Comparison of ENCODE assay signal across 32 cellular contexts in genomic region chr17:8103549-8103948, GRCh38. TPM values are rescaled to one million over a fixed set of nuclear protein-coding genes. Genes with fewer than 3 reads are reported as not detected.
DNase-seq lines count a peak whose midpoint lies in the region; ATAC-seq and TF ChIP-seq lines count a peak whose summit lies in the region.
"Had no signal": no experiment of that assay in that cellular context is flagged by ENCODE, and none has a peak within 500 bp of the region (broad histone marks: within the 10 kb centered on the region; RNA-seq: fewer than 3 reads in every experiment).

No MANE protein-coding gene starts in this region.

- H3K27ac Mint-ChIP-seq in MCF 10A (ENCODE audit: low read depth, unreplicated experiment) (peak overlapping the region; percentile 78), osteocyte (ENCODE audit: unreplicated experiment) (no peak overlapping the region)
- H3K27ac Mint-ChIP-seq in CD4-positive, alpha-beta T cell = no peak overlapping the region
- H3K27ac Mint-ChIP-seq: activated CD4-positive, alpha-beta memory T cell treated with anti-CD3 and anti-CD28 coated beads for 36 hours; activated naive CD4-positive, alpha-beta T cell treated with anti-CD3 and anti-CD28 coated beads, Interleukin-2, amount 50 U/mL, for 24 hours; activated T-helper 2 cell treated with anti-CD3 and anti-CD28 coated beads, Interferon-gamma antibody, Interleukin-2, Interleukin-4, amounts not matched to agents 10 μg/mL and 5 μg/mL and 100 μg/mL, durations not matched to agents 14 hours and 24 hours and 36 hours; HFFc6; natural killer cell treated with Interleukin-12 subunit alpha and Interleukin-12 subunit beta and Interleukin-15 and Interleukin-18, amount 100 ng/mL, for 72 hours; T-helper 17 cell; type B pancreatic cell had no signal

- H3K27me3 Mint-ChIP-seq in MCF 10A (ENCODE audit: insufficient read depth, unreplicated experiment) (no peaks in the 10 kb centered on the region), osteocyte (ENCODE audit: unreplicated experiment) (peaks cover 15% of the 10 kb centered on the region)
- no peaks in the 10 kb centered on the region for H3K27me3 Mint-ChIP-seq in CD4-positive, alpha-beta T cell
- H3K27me3 Mint-ChIP-seq: activated CD4-positive, alpha-beta memory T cell treated with anti-CD3 and anti-CD28 coated beads for 36 hours; activated naive CD4-positive, alpha-beta T cell treated with anti-CD3 and anti-CD28 coated beads, Interleukin-2, amount 50 U/mL, for 24 hours had no signal

- H3K36me3 Mint-ChIP-seq in MCF 10A (ENCODE audit: insufficient read depth, unreplicated experiment) = no peaks in the 10 kb centered on the region
- H3K36me3 Mint-ChIP-seq in CD4-positive, alpha-beta T cell (ENCODE audit: low read depth) = no peaks in the 10 kb centered on the region
- no peaks in the 10 kb centered on the region for H3K36me3 Mint-ChIP-seq in osteocyte (ENCODE audit: unreplicated experiment)
- H3K36me3 Mint-ChIP-seq: activated CD4-positive, alpha-beta memory T cell treated with anti-CD3 and anti-CD28 coated beads for 36 hours; activated naive CD4-positive, alpha-beta T cell treated with anti-CD3 and anti-CD28 coated beads, Interleukin-2, amount 50 U/mL, for 24 hours; CD14-positive monocyte; natural killer cell treated with Interleukin-12 subunit alpha and Interleukin-12 subunit beta and Interleukin-15 and Interleukin-18, amount 100 ng/mL, for 72 hours; type B pancreatic cell had no signal

- ATAC-seq in mucosa of descending colon = peak; percentile 78
- no peak for ATAC-seq in CD4-positive, alpha-beta T cell (ENCODE audit: poor library complexity)
- ATAC-seq: GM12878; HepG2; natural killer cell treated with Interleukin-12 subunit alpha and Interleukin-12 subunit beta and Interleukin-15 and Interleukin-18, amount 100 ng/mL, for 72 hours; T-helper 17 cell had no signal

- no TSS peak for BruUV-seq in MCF 10A (replicated peaks; lab: Mats Ljungman, UMichigan)

- POLR2A ChIA-PET in MCF 10A (lab: Yijun Ruan, JAX) = interaction anchor here (1.3 to 3.4 kb wide), 2 partner anchors 10 to 16 kb away, joined by 3 to 17 read pairs; no protein-coding TSS in a partner anchor
- POLR2A ChIA-PET in CD4-positive, alpha-beta T cell (lab: Charles Lee) = interaction anchor here (1.4 to 1.5 kb wide), 2 partner anchors 15 to 84 kb away, joined by 3 read pairs; no protein-coding TSS in a partner anchor

- TF ChIP-seq CTCF in MCF 10A (IDR thresholded peaks at IDR 0.05; ENCODE audit: unreplicated experiment) (no peak), breast epithelium (IDR thresholded peaks at IDR 0.05) (no peak), epithelial cell of esophagus (IDR thresholded peaks at IDR 0.05; ENCODE audit: insufficient read depth, low read depth, low read length, missing control alignments) (no peak), mucosa of descending colon (IDR thresholded peaks at IDR 0.05) (no peak), osteocyte (IDR thresholded peaks at IDR 0.05) (no peak)
- no peak for TF ChIP-seq CTCF in CD4-positive, alpha-beta T cell (IDR thresholded peaks at IDR 0.05)

- TF ChIP-seq POLR2A in breast epithelium (IDR thresholded peaks at IDR 0.05) = no peak

- H3K27ac ChIP-seq in breast epithelium = no peak overlapping the region
- no peak overlapping the region for H3K27ac ChIP-seq in CD4-positive, alpha-beta T cell (ENCODE audit: low read depth, low read length)
- H3K27ac ChIP-seq: 22Rv1, ovary, right atrium auricular region, spleen had no signal

- H3K4me3 Mint-ChIP-seq in MCF 10A (ENCODE audit: unreplicated experiment) (peak overlapping the region; percentile 32), osteocyte (ENCODE audit: unreplicated experiment) (no peak overlapping the region)
- H3K4me3 Mint-ChIP-seq in CD4-positive, alpha-beta T cell = no peak overlapping the region
- H3K4me3 Mint-ChIP-seq: activated CD4-positive, alpha-beta memory T cell treated with anti-CD3 and anti-CD28 coated beads for 36 hours; activated naive CD4-positive, alpha-beta T cell treated with anti-CD3 and anti-CD28 coated beads, Interleukin-2, amount 50 U/mL, for 24 hours; CD14-positive monocyte; HFFc6; natural killer cell treated with Interleukin-12 subunit alpha and Interleukin-12 subunit beta and Interleukin-15 and Interleukin-18, amount 100 ng/mL, for 72 hours; T-helper 17 cell; type B pancreatic cell had no signal

- no peaks in the 10 kb centered on the region for H3K27me3 ChIP-seq in breast epithelium
- H3K27me3 ChIP-seq in CD4-positive, alpha-beta T cell (ENCODE audit: control insufficient read depth, insufficient read depth, low read length) = no peaks in the 10 kb centered on the region
- H3K27me3 ChIP-seq: ovary, right atrium auricular region had no signal

- intact Hi-C loops in MCF 10A (cut with micrococcal nuclease) (no loop called here), breast epithelium (cut with DNase I; ENCODE audit: low total_unique reads) (no loop called here), mucosa of descending colon (cut with DNase I, micrococcal nuclease) (no loop called here)
- intact Hi-C loops in CD4-positive, alpha-beta T cell (cut with DNase I, micrococcal nuclease) = no loop called here

- peaks cover 6% of the 10 kb centered on the region for H3K9me3 Mint-ChIP-seq in MCF 10A (ENCODE audit: unreplicated experiment)
- no peaks in the 10 kb centered on the region for H3K9me3 Mint-ChIP-seq in CD4-positive, alpha-beta T cell
- no peaks in the 10 kb centered on the region for H3K9me3 Mint-ChIP-seq in osteocyte (ENCODE audit: unreplicated experiment)
- H3K9me3 Mint-ChIP-seq: activated CD4-positive, alpha-beta memory T cell treated with anti-CD3 and anti-CD28 coated beads for 36 hours; activated naive CD4-positive, alpha-beta T cell treated with anti-CD3 and anti-CD28 coated beads, Interleukin-2, amount 50 U/mL, for 24 hours; activated T-helper 2 cell treated with anti-CD3 and anti-CD28 coated beads, Interferon-gamma antibody, Interleukin-2, Interleukin-4, amounts not matched to agents 10 μg/mL and 5 μg/mL and 100 μg/mL, durations not matched to agents 14 hours and 24 hours and 36 hours; CD14-positive monocyte; HFFc6; natural killer cell treated with Interleukin-12 subunit alpha and Interleukin-12 subunit beta and Interleukin-15 and Interleukin-18, amount 100 ng/mL, for 72 hours; type B pancreatic cell had no signal

- DNase-seq in MCF 10A (ENCODE audit: unreplicated experiment) (peak; percentile 81), breast epithelium (ENCODE audit: low spot score in 2 of 2) (no peak), epithelial cell of esophagus (ENCODE audit: low read depth) (peak; percentile 81), mucosa of descending colon (no peak), ecto neural progenitor cell (ENCODE audit: low spot score) (no peak), osteocyte (ENCODE audit: extremely low spot score, unreplicated experiment) (no peak), DMS153 treated with DMSO at 0.1 percent for 48 hours (lab: John Stamatoyannopoulos, UW; ENCODE audit: unreplicated experiment) (no peak)
- no peak for DNase-seq in CD4-positive, alpha-beta T cell
- DNase-seq: activated CD4-positive, alpha-beta memory T cell treated with anti-CD3 and anti-CD28 coated beads for 36 hours; activated CD4-positive, CD25-positive, alpha-beta regulatory T cell treated with anti-CD3 and anti-CD28 coated beads, Interleukin-2, amount 50 U/mL, for 72 hours; caudate nucleus; HFFc6; NCI-H1105; NCI-H2029; NCI-H69; ovary; RPMI8226; SK-N-SH; spleen; substantia nigra; T-helper 17 cell had no signal

- H3K36me3 ChIP-seq in breast epithelium (no peaks in the 10 kb centered on the region), mucosa of descending colon (ENCODE audit: low read depth) (no peaks in the 10 kb centered on the region)
- H3K36me3 ChIP-seq: ovary, right atrium auricular region, spleen had no signal

- H3K4me1 Mint-ChIP-seq in MCF 10A (ENCODE audit: insufficient read depth, unreplicated experiment) = peaks cover 47% of the 10 kb centered on the region
- H3K4me1 Mint-ChIP-seq in CD4-positive, alpha-beta T cell (ENCODE audit: low read depth) = no peaks in the 10 kb centered on the region
- peaks cover 2% of the 10 kb centered on the region for H3K4me1 Mint-ChIP-seq in osteocyte (ENCODE audit: unreplicated experiment)
- H3K4me1 Mint-ChIP-seq: activated naive CD4-positive, alpha-beta T cell treated with anti-CD3 and anti-CD28 coated beads, Interleukin-2, amount 50 U/mL, for 24 hours had no signal

- H3K4me3 ChIP-seq in breast epithelium = no peak overlapping the region
- H3K4me3 ChIP-seq in epithelial cell of esophagus (ENCODE audit: low read length) = no peak overlapping the region
- H3K4me3 ChIP-seq in mucosa of descending colon = no peak overlapping the region
- H3K4me3 ChIP-seq: GM12878, ovary, right atrium auricular region, spleen had no signal

- H3K4me1 ChIP-seq in breast epithelium = no peaks in the 10 kb centered on the region
- H3K4me1 ChIP-seq in mucosa of descending colon (ENCODE audit: low read depth) = no peaks in the 10 kb centered on the region
- H3K4me1 ChIP-seq: right atrium auricular region, spleen had no signal

- H3K9me3 ChIP-seq in breast epithelium (no peaks in the 10 kb centered on the region), mucosa of descending colon (no peaks in the 10 kb centered on the region)
- H3K9me3 ChIP-seq in CD4-positive, alpha-beta T cell (ENCODE audit: control insufficient read depth, low read length) = no peaks in the 10 kb centered on the region
- H3K9me3 ChIP-seq: ovary, right atrium auricular region, SK-N-SH, spleen had no signal

- CTCF ChIA-PET in MCF 10A (lab: Yijun Ruan, JAX) = interaction anchor here (0.7 to 14.2 kb wide), 7 partner anchors 12 to 43 kb away, joined by 3 to 233 read pairs (median 6); partner anchors contain the start of gene ALOX12B
- CTCF ChIA-PET in CD4-positive, alpha-beta T cell (lab: Charles Lee) = interaction anchor here (2.6 kb wide), 1 partner anchor 30 kb away, joined by 7 read pairs; no protein-coding TSS in a partner anchor

RNA-seq across cellular contexts. Expression of gene ALOXE3, which starts 14.8 kb away (rescaled TPM):
- total RNA-seq in MCF 10A (2022) = 13.1 and 14.1 TPM in 2 replicates
- total RNA-seq in breast epithelium = under 1 TPM in 1 of 3 donors, not detected in 2; 0.73 TPM
- total RNA-seq in mucosa of descending colon = not detected
- total RNA-seq in CD4-positive, alpha-beta T cell = under 1 TPM; 0.81 to 0.91 TPM
- total RNA-seq in osteocyte = not detected in 2 replicates
- total RNA-seq: activated T-helper 2 cell treated with anti-CD3 and anti-CD28 coated beads, Interferon-gamma antibody, Interleukin-2, Interleukin-4, amounts not matched to agents 10 μg/mL and 5 μg/mL and 100 μg/mL, durations not matched to agents 14 hours and 24 hours and 36 hours; fibroblast of lung; GM12878; HepG2; natural killer cell treated with Interleukin-12 subunit alpha and Interleukin-12 subunit beta and Interleukin-15 and Interleukin-18, amount 100 ng/mL, for 72 hours; ovary; spleen; T-helper 17 cell had no signal

RNA-seq across cellular contexts. Expression of gene ALOX12B, which starts 16.0 kb away (rescaled TPM):
- 1.3 TPM in 1 of 2 replicates, not detected in the other for total RNA-seq in MCF 10A (2022)
- not detected for total RNA-seq in breast epithelium
- under 1 TPM; 0.25 to 0.65 (median 0.49) TPM for total RNA-seq in mucosa of descending colon
- total RNA-seq in CD4-positive, alpha-beta T cell = under 1 TPM in 1 of 2 experiments, not detected in 1; 0.41 TPM
- total RNA-seq in osteocyte = not detected in 2 replicates
- total RNA-seq: fibroblast of lung, HepG2, HFFc6, T-helper 17 cell had no signal

RNA-seq across cellular contexts. Expression of gene HES7, which starts 20.4 kb away (rescaled TPM):
- 5.8 and 5.9 TPM in 2 replicates for total RNA-seq in MCF 10A (2022)
- not detected for total RNA-seq in breast epithelium
- total RNA-seq in mucosa of descending colon = under 1 TPM in 1 of 3 donors, not detected in 2; 0.28 TPM
- total RNA-seq in CD4-positive, alpha-beta T cell = under 1 TPM; 0.52 to 0.53 TPM
- 2.0 and 2.3 TPM in 2 replicates for total RNA-seq in osteocyte
- total RNA-seq: HepG2; lower leg skin; natural killer cell treated with Interleukin-12 subunit alpha and Interleukin-12 subunit beta and Interleukin-15 and Interleukin-18, amount 100 ng/mL, for 72 hours; right atrium auricular region; T-helper 17 cell had no signal

RNA-seq across cellular contexts. Expression of gene PER1, which starts 48.7 kb away (rescaled TPM):
- total RNA-seq in MCF 10A (2022) (165 and 190 TPM in 2 replicates), breast epithelium (100 to 1,000 TPM in 2 of 3 donors, 10 to 100 TPM in 1; 97.3 to 167 (median 115) TPM), mucosa of descending colon (100 to 1,000 TPM in 1 of 3 donors, 10 to 100 TPM in 2; 14.9 to 185 (median 84.0) TPM), osteocyte (106 and 173 TPM in 2 replicates)
- total RNA-seq in CD4-positive, alpha-beta T cell = 1,000 to 10,000 TPM; 1,723 to 1,794 TPM

RNA-seq across cellular contexts. Expression of gene VAMP2, which starts 59.2 kb away (rescaled TPM):
- total RNA-seq in MCF 10A (2022) (37.7 and 42.8 TPM in 2 replicates), breast epithelium (10 to 100 TPM; 21.8 to 30.2 (median 28.1) TPM), mucosa of descending colon (10 to 100 TPM; 56.4 to 77.2 (median 62.8) TPM), osteocyte (57.2 and 70.0 TPM in 2 replicates)
- total RNA-seq in CD4-positive, alpha-beta T cell = 100 to 1,000 TPM; 351 to 366 TPM

Comparison
In these comparisons a context has a peak if more than half of its experiments do, and no peak if none do; other contexts are left out.
1. DNase-seq: peak in MCF 10A (single experiment) and epithelial cell of esophagus (single experiment); none in breast epithelium (0 of 2), mucosa of descending colon (0 of 3), CD4-positive, alpha-beta T cell (0 of 10), ecto neural progenitor cell (single experiment), osteocyte (single experiment) and DMS153 treated with DMSO at 0.1 percent for 48 hours (single experiment).